In genomic region chr3:2595486-2595885, GRCh38 we compare ENCODE assay signal across 22 cellular contexts.
"Had no signal": no experiment of that assay in that cellular context is flagged by ENCODE, and none has a peak within 500 bp of the region (broad histone marks: within the 10 kb centered on the region; RNA-seq: fewer than 3 reads in every experiment).

No MANE protein-coding gene starts in this region.

- H3K27me3 ChIP-seq: brain microvascular endothelial cell, cardiac muscle cell, MG63, Peyer's patch, SJSA1 had no signal

- H3K4me1 ChIP-seq: Peyer's patch, SJSA1 had no signal

- DNase-seq: activated B cell treated with CpG ODN at 0.5 μM for 24 hours; activated CD4-positive, alpha-beta T cell treated with anti-CD3 and anti-CD28 coated beads, Interleukin-2, amount 50 U/mL, for 1 hour; activated CD8-positive, alpha-beta memory T cell treated with anti-CD3 and anti-CD28 coated beads, Interleukin-2, amount 50 U/mL, for 4 hours; activated CD8-positive, alpha-beta T cell treated with anti-CD3 and anti-CD28 coated beads for 36 hours; activated gamma-delta T cell treated with Interleukin-2 at 50 U/mL for 16 hours; activated naive CD4-positive, alpha-beta T cell treated with anti-CD3 and anti-CD28 coated beads, Interleukin-2, amount 10 ng/mL, durations not matched to agents 7 days and 5 days; activated naive CD8-positive, alpha-beta T cell treated with anti-CD3 and anti-CD28 coated beads for 36 hours; activated T-cell treated with anti-CD3 and anti-CD28 coated beads, Interleukin-2, amount 50 U/mL, for 72 hours; brain microvascular endothelial cell; MG63; NCI-H1105; NCI-H1436; NCI-H1694 treated with DMSO at 0.1 percent for 48 hours; NCI-H2029 treated with DMSO at 0.1 percent for 48 hours; NCI-H345; NCI-H510A; NK-92 treated with Interleukin-12 subunit alpha and Interleukin-12 subunit beta, amount 100 ng/mL, for 24 hours; Peyer's patch; SHP77; SW 1271 had no signal

- H3K27ac ChIP-seq: brain microvascular endothelial cell, cardiac muscle cell, Peyer's patch, SJSA1 had no signal

- H3K4me3 ChIP-seq: cardiac muscle cell, MG63, Peyer's patch, SJSA1 had no signal

- H3K9me3 ChIP-seq: MG63, Peyer's patch, SJSA1 had no signal

- H3K36me3 ChIP-seq: brain microvascular endothelial cell, cardiac muscle cell, MG63, Peyer's patch, SJSA1 had no signal
